1 cellular context compared by ENCODE assay signal in genomic region chr22:41833369-41834004, GRCh38.
A peak's percentile ranks its signal among the peaks of the same experiment; 100 is the strongest.
TF ChIP-seq lines count a peak whose summit lies in the region.

No MANE protein-coding gene starts in this region.

TF ChIP-seq in K562, 482 proteins besides CTCF, POLR2A, EP300 and RAD21 (continued from another document and continues in another):
- no peak for TF ChIP-seq CREB1 (IDR thresholded peaks at IDR 0.05)
- no peak for TF ChIP-seq CREB1 (CRISPR knock-in tag; IDR thresholded peaks at IDR 0.05)
- no peak for TF ChIP-seq ZNF695 (CRISPR knock-in tag; IDR thresholded peaks at IDR 0.05)
- no peak for TF ChIP-seq RBM15 (IDR thresholded peaks at IDR 0.05; ENCODE audit: insufficient read depth, low read length)
- TF ChIP-seq CLOCK (CRISPR knock-in tag; IDR thresholded peaks at IDR 0.05; ENCODE audit: borderline replicate concordance): no peak
- TF ChIP-seq RBM22 (IDR thresholded peaks at IDR 0.05; ENCODE audit: low read depth, low read length, poor library complexity, severe bottlenecking): no peak
- TF ChIP-seq KHSRP (IDR thresholded peaks at IDR 0.05): no peak
- TF ChIP-seq, protein P1, sequence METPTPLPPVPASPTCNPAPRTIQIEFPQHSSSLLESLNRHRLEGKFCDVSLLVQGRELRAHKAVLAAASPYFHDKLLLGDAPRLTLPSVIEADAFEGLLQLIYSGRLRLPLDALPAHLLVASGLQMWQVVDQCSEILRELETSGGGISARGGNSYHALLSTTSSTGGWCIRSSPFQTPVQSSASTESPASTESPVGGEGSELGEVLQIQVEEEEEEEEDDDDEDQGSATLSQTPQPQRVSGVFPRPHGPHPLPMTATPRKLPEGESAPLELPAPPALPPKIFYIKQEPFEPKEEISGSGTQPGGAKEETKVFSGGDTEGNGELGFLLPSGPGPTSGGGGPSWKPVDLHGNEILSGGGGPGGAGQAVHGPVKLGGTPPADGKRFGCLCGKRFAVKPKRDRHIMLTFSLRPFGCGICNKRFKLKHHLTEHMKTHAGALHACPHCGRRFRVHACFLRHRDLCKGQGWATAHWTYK (CRISPR knock-in tag; IDR thresholded peaks at IDR 0.05): 0 out of 2 replicates have a peak, but pooled peaks have one; percentile 40
- TF ChIP-seq ZNF431 (CRISPR knock-in tag; IDR thresholded peaks at IDR 0.05): no peak
- TF ChIP-seq ZKSCAN1 (IDR thresholded peaks at IDR 0.05; ENCODE audit: low read depth, low read length): no peak
- no peak for TF ChIP-seq HMG20B (CRISPR knock-in tag; IDR thresholded peaks at IDR 0.05)
- no peak for TF ChIP-seq MCM3 (IDR thresholded peaks at IDR 0.05)
- TF ChIP-seq, protein P2, sequence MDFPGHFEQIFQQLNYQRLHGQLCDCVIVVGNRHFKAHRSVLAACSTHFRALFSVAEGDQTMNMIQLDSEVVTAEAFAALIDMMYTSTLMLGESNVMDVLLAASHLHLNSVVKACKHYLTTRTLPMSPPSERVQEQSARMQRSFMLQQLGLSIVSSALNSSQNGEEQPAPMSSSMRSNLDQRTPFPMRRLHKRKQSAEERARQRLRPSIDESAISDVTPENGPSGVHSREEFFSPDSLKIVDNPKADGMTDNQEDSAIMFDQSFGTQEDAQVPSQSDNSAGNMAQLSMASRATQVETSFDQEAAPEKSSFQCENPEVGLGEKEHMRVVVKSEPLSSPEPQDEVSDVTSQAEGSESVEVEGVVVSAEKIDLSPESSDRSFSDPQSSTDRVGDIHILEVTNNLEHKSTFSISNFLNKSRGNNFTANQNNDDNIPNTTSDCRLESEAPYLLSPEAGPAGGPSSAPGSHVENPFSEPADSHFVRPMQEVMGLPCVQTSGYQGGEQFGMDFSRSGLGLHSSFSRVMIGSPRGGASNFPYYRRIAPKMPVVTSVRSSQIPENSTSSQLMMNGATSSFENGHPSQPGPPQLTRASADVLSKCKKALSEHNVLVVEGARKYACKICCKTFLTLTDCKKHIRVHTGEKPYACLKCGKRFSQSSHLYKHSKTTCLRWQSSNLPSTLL (IDR thresholded peaks at IDR 0.05): no peak
- TF ChIP-seq IFI16 (CRISPR knock-in tag; IDR thresholded peaks at IDR 0.05): no peak
- TF ChIP-seq, protein P3, sequence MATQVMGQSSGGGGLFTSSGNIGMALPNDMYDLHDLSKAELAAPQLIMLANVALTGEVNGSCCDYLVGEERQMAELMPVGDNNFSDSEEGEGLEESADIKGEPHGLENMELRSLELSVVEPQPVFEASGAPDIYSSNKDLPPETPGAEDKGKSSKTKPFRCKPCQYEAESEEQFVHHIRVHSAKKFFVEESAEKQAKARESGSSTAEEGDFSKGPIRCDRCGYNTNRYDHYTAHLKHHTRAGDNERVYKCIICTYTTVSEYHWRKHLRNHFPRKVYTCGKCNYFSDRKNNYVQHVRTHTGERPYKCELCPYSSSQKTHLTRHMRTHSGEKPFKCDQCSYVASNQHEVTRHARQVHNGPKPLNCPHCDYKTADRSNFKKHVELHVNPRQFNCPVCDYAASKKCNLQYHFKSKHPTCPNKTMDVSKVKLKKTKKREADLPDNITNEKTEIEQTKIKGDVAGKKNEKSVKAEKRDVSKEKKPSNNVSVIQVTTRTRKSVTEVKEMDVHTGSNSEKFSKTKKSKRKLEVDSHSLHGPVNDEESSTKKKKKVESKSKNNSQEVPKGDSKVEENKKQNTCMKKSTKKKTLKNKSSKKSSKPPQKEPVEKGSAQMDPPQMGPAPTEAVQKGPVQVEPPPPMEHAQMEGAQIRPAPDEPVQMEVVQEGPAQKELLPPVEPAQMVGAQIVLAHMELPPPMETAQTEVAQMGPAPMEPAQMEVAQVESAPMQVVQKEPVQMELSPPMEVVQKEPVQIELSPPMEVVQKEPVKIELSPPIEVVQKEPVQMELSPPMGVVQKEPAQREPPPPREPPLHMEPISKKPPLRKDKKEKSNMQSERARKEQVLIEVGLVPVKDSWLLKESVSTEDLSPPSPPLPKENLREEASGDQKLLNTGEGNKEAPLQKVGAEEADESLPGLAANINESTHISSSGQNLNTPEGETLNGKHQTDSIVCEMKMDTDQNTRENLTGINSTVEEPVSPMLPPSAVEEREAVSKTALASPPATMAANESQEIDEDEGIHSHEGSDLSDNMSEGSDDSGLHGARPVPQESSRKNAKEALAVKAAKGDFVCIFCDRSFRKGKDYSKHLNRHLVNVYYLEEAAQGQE (CRISPR knock-in tag; IDR thresholded peaks at IDR 0.05; ENCODE audit: low read depth): no peak
- TF ChIP-seq, protein P4, sequence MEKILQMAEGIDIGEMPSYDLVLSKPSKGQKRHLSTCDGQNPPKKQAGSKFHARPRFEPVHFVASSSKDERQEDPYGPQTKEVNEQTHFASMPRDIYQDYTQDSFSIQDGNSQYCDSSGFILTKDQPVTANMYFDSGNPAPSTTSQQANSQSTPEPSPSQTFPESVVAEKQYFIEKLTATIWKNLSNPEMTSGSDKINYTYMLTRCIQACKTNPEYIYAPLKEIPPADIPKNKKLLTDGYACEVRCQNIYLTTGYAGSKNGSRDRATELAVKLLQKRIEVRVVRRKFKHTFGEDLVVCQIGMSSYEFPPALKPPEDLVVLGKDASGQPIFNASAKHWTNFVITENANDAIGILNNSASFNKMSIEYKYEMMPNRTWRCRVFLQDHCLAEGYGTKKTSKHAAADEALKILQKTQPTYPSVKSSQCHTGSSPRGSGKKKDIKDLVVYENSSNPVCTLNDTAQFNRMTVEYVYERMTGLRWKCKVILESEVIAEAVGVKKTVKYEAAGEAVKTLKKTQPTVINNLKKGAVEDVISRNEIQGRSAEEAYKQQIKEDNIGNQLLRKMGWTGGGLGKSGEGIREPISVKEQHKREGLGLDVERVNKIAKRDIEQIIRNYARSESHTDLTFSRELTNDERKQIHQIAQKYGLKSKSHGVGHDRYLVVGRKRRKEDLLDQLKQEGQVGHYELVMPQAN (IDR thresholded peaks at IDR 0.05; ENCODE audit: borderline replicate concordance): peak; percentile 60; the same call in 1 of the 2 replicates
- no peak for TF ChIP-seq MTA2 (IDR thresholded peaks at IDR 0.05; ENCODE audit: low read depth)
- TF ChIP-seq ETV6 (IDR thresholded peaks at IDR 0.05; ENCODE audit: borderline replicate concordance in 1 of 2, low read depth in 2 of 2, low read length in 1 of 2): no peak
- TF ChIP-seq ETV6 (CRISPR knock-in tag; IDR thresholded peaks at IDR 0.05; ENCODE audit: borderline replicate concordance): peak; percentile 49; the same call in 1 of the 2 replicates
- TF ChIP-seq NFRKB (IDR thresholded peaks at IDR 0.05; ENCODE audit: low read depth): no peak; the same call in 1 of the 2 replicates
- no peak for TF ChIP-seq CREBBP (IDR thresholded peaks at IDR 0.05; ENCODE audit: low read depth, low read length)
- TF ChIP-seq ZNF589 (CRISPR knock-in tag; IDR thresholded peaks at IDR 0.05; ENCODE audit: low read depth): no peak
- no peak for TF ChIP-seq ZNF347 (CRISPR knock-in tag; IDR thresholded peaks at IDR 0.05; ENCODE audit: low read depth)
- peak; percentile 5 for TF ChIP-seq RBBP5 (IDR thresholded peaks at IDR 0.05; ENCODE audit: borderline replicate concordance, insufficient read depth, low read length, poor library complexity, severe bottlenecking)
- peak; percentile 84 for TF ChIP-seq SAFB (IDR thresholded peaks at IDR 0.05; ENCODE audit: borderline replicate concordance, low read depth, low read length)
- TF ChIP-seq ZNF445 (CRISPR knock-in tag; IDR thresholded peaks at IDR 0.05; ENCODE audit: low read depth): no peak
- TF ChIP-seq SMAD1 (IDR thresholded peaks at IDR 0.05; ENCODE audit: low read depth, low read length, partially characterized antibody): no peak
- TF ChIP-seq PHF8 (IDR thresholded peaks at IDR 0.05; ENCODE audit: borderline replicate concordance, low read length): peak; percentile 13; the same call in 1 of the 2 replicates
- TF ChIP-seq NFE2L1 (tag; IDR thresholded peaks at IDR 0.05; ENCODE audit: borderline replicate concordance, low read depth): no peak
- TF ChIP-seq ZNF57 (CRISPR knock-in tag; IDR thresholded peaks at IDR 0.05): no peak
- no peak for TF ChIP-seq SREBF1 (IDR thresholded peaks at IDR 0.05; ENCODE audit: borderline replicate concordance, low read depth, low read length)
- no peak for TF ChIP-seq KAT2B (IDR thresholded peaks at IDR 0.05; ENCODE audit: low read depth, low read length)
- TF ChIP-seq FOXJ2 (tag; IDR thresholded peaks at IDR 0.05): no peak
- no peak for TF ChIP-seq POLR3A (IDR thresholded peaks at IDR 0.05; ENCODE audit: borderline replicate concordance, extremely low read depth, insufficient read depth, insufficient read length)
- TF ChIP-seq NR3C1 (CRISPR knock-in tag; IDR thresholded peaks at IDR 0.05): 0 out of 2 replicates have a peak, but pooled peaks have one; percentile 27
- TF ChIP-seq E2F6 (IDR thresholded peaks at IDR 0.05; ENCODE audit: borderline replicate concordance in 1 of 2, extremely low read depth in 1 of 2, insufficient read depth in 1 of 2, insufficient read length in 1 of 2, low read depth in 1 of 2, low read length in 1 of 2, poor library complexity in 1 of 2, severe bottlenecking in 1 of 2): peak; percentile 79 to 92
- TF ChIP-seq, protein P5, sequence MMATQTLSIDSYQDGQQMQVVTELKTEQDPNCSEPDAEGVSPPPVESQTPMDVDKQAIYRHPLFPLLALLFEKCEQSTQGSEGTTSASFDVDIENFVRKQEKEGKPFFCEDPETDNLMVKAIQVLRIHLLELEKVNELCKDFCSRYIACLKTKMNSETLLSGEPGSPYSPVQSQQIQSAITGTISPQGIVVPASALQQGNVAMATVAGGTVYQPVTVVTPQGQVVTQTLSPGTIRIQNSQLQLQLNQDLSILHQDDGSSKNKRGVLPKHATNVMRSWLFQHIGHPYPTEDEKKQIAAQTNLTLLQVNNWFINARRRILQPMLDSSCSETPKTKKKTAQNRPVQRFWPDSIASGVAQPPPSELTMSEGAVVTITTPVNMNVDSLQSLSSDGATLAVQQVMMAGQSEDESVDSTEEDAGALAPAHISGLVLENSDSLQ (IDR thresholded peaks at IDR 0.05): peak; percentile 44; the same call in 1 of the 2 replicates
- TF ChIP-seq CHD1 (IDR thresholded peaks at IDR 0.05; ENCODE audit: low read length): peak; percentile 88
- no peak for TF ChIP-seq ZBTB17 (CRISPR knock-in tag; IDR thresholded peaks at IDR 0.05)
- TF ChIP-seq NCOR1 (IDR thresholded peaks at IDR 0.05): no peak
- peak; percentile 32 for TF ChIP-seq CXXC5 (CRISPR knock-in tag; IDR thresholded peaks at IDR 0.05)
- TF ChIP-seq ZNF24 (IDR thresholded peaks at IDR 0.05): no peak
- TF ChIP-seq KAT7 (CRISPR knock-in tag; IDR thresholded peaks at IDR 0.05; ENCODE audit: borderline replicate concordance): no peak
- no peak for TF ChIP-seq ZFPM2 (CRISPR knock-in tag; IDR thresholded peaks at IDR 0.05)
- TF ChIP-seq, protein P6, sequence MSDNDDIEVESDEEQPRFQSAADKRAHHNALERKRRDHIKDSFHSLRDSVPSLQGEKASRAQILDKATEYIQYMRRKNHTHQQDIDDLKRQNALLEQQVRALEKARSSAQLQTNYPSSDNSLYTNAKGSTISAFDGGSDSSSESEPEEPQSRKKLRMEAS (CRISPR knock-in tag; IDR thresholded peaks at IDR 0.05): peak; percentile 58; the same call in 1 of the 2 replicates
- peak; percentile 51 to 52; a peak in 2 of 4 replicates for TF ChIP-seq MNT (conservative IDR thresholded peaks at IDR 0.05)
- TF ChIP-seq TCF7 (IDR thresholded peaks at IDR 0.05; ENCODE audit: borderline replicate concordance): no peak
- TF ChIP-seq RFX7 (CRISPR knock-in tag; IDR thresholded peaks at IDR 0.05): no peak
- TF ChIP-seq, protein P7, sequence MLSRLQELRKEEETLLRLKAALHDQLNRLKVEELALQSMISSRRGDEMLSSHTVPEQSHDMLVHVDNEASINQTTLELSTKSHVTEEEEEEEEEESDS (CRISPR knock-in tag; IDR thresholded peaks at IDR 0.05): no peak
- no peak for TF ChIP-seq TAL1 (IDR thresholded peaks at IDR 0.05)
- TF ChIP-seq, protein P8, sequence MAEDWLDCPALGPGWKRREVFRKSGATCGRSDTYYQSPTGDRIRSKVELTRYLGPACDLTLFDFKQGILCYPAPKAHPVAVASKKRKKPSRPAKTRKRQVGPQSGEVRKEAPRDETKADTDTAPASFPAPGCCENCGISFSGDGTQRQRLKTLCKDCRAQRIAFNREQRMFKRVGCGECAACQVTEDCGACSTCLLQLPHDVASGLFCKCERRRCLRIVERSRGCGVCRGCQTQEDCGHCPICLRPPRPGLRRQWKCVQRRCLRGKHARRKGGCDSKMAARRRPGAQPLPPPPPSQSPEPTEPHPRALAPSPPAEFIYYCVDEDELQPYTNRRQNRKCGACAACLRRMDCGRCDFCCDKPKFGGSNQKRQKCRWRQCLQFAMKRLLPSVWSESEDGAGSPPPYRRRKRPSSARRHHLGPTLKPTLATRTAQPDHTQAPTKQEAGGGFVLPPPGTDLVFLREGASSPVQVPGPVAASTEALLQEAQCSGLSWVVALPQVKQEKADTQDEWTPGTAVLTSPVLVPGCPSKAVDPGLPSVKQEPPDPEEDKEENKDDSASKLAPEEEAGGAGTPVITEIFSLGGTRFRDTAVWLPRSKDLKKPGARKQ (CRISPR knock-in tag; IDR thresholded peaks at IDR 0.05): no peak
- no peak for TF ChIP-seq ZNF384 (IDR thresholded peaks at IDR 0.05; ENCODE audit: low read depth, low read length)
